ENCODE assay signal across 28 cellular contexts in the genomic region with DNA sequence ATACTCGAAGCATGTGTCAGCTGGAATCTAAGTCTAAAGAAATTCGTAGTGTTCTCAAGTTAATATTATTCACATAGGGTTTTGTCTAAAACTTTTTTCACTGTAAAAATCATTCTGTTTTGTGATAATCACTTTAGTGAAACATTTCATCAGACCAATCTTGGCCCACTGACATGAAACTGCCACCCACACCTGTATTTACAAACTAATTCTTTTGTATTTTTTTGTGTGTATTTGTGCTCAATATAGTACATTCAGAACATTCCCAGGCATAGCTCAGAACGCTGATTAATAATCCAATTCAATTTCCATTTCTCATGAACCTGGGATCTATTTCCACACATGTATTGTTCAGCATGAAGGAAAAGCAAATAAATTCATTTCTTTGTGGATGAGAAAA.
"Had no signal": no experiment of that assay in that cellular context is flagged by ENCODE, and none has a peak within 500 bp of the region (broad histone marks: within the 10 kb centered on the region; RNA-seq: fewer than 3 reads in every experiment).

No MANE protein-coding gene starts in this region.

- H3K9me3 ChIP-seq: adrenal gland, breast epithelium, colonic mucosa, esophagus squamous epithelium, gastroesophageal sphincter had no signal

- ATAC-seq: activated CD4-positive, alpha-beta T cell treated with anti-CD3 and anti-CD28 coated beads for 36 hours; activated CD8-positive, alpha-beta memory T cell treated with anti-CD3 and anti-CD28 coated beads, Interleukin-2, amount 10 ng/mL, durations not matched to agents 7 days and 5 days; activated CD8-positive, alpha-beta T cell treated with anti-CD3 and anti-CD28 coated beads, Interleukin-2, amount 10 ng/mL, durations not matched to agents 7 days and 5 days; activated naive CD8-positive, alpha-beta T cell treated with anti-CD3 and anti-CD28 coated beads, Interleukin-2, amount 50 U/mL, for 24 hours; gastroesophageal sphincter had no signal

- DNase-seq: activated CD4-positive, alpha-beta memory T cell treated with anti-CD3 and anti-CD28 coated beads for 36 hours; activated CD4-positive, alpha-beta T cell treated with anti-CD3 and anti-CD28 coated beads for 36 hours; activated CD4-positive, alpha-beta T cell treated with anti-CD3 and anti-CD28 coated beads, Interleukin-2, amount 10 ng/mL, durations not matched to agents 24 days and 14 days; activated CD4-positive, CD25-positive, alpha-beta regulatory T cell; activated CD4-positive, CD25-positive, alpha-beta regulatory T cell treated with anti-CD3 and anti-CD28 coated beads, Interleukin-2, amount 50 U/mL, for 72 hours; activated CD8-positive, alpha-beta memory T cell treated with anti-CD3 and anti-CD28 coated beads, Interleukin-2, amount 10 ng/mL, durations not matched to agents 7 days and 5 days; activated CD8-positive, alpha-beta memory T cell treated with anti-CD3 and anti-CD28 coated beads, Interleukin-2, amount 50 U/mL, for 4 hours; activated CD8-positive, alpha-beta T cell treated with anti-CD3 and anti-CD28 coated beads, Interleukin-2, amount 10 ng/mL, durations not matched to agents 7 days and 5 days; activated effector memory CD4-positive, alpha-beta T cell treated with anti-CD3 and anti-CD28 coated beads, Interleukin-2, amount 50 U/mL, for 16 hours; activated naive CD4-positive, alpha-beta T cell treated with anti-CD3 and anti-CD28 coated beads for 36 hours; activated naive CD8-positive, alpha-beta T cell treated with anti-CD3 and anti-CD28 coated beads for 36 hours; activated naive CD8-positive, alpha-beta T cell treated with anti-CD3 and anti-CD28 coated beads, Interleukin-2, amount 50 U/mL, for 24 hours; activated T-cell treated with anti-CD3 and anti-CD28 coated beads, Interleukin-2, amount 50 U/mL, for 1 hour; activated T-cell treated with anti-CD3 and anti-CD28 coated beads, Interleukin-2, amount 50 U/mL, for 48 hours; adrenal gland; amygdala; aorta; central memory CD4-positive, alpha-beta T cell; cerebellar nuclear complex; colonic mucosa; effector CD8-positive, alpha-beta T cell; esophagus squamous epithelium; foreskin melanocyte; T-helper 2 cell had no signal

- H3K27ac ChIP-seq: adrenal gland, breast epithelium, cardiac muscle cell, colonic mucosa, epithelial cell of prostate, gastroesophageal sphincter had no signal

- H3K27me3 ChIP-seq: adrenal gland, breast epithelium, cardiac muscle cell, colonic mucosa, esophagus squamous epithelium, gastroesophageal sphincter had no signal

- H3K4me1 ChIP-seq: breast epithelium, colonic mucosa, gastroesophageal sphincter had no signal

- H3K4me3 ChIP-seq: adrenal gland, breast epithelium, cardiac muscle cell, colonic mucosa, esophagus squamous epithelium, gastroesophageal sphincter had no signal

- H3K36me3 ChIP-seq: adrenal gland, breast epithelium, cardiac muscle cell, colonic mucosa, esophagus squamous epithelium, gastroesophageal sphincter had no signal
